Comparison of ENCODE assay signal across 8 cellular contexts in genomic region chr1:229342305-229342901, GRCh38. TPM values are rescaled to one million over a fixed set of nuclear protein-coding genes. Genes with fewer than 3 reads are reported as not detected.
A peak's percentile ranks its signal among the peaks of the same experiment; 100 is the strongest.
DNase-seq lines count a peak whose midpoint lies in the region; ATAC-seq and TF ChIP-seq lines count a peak whose summit lies in the region.

No MANE protein-coding gene starts in this region.

- TF ChIP-seq CTCF in KMS-11 (conservative IDR thresholded peaks at IDR 0.05; ENCODE audit: low read depth, low read length) = no peak
- TF ChIP-seq CTCF in RWPE2 (IDR thresholded peaks at IDR 0.05; ENCODE audit: poor library complexity, severe bottlenecking) = no peak
- no peak for TF ChIP-seq CTCF in foreskin fibroblast (IDR thresholded peaks at IDR 0.05; ENCODE audit: low read depth, low read length)
- no peak for TF ChIP-seq CTCF in neural progenitor cell (IDR thresholded peaks at IDR 0.05)

- no peaks in the 10 kb centered on the region for H3K9me3 ChIP-seq in RWPE2 (ENCODE audit: severe bottlenecking)
- no peaks in the 10 kb centered on the region for H3K9me3 ChIP-seq in neural progenitor cell (ENCODE audit: low read depth)

- H4K20me1 ChIP-seq in KMS-11 (ENCODE audit: insufficient read depth) (no peaks in the 10 kb centered on the region), neural progenitor cell (ENCODE audit: low read depth) (peaks cover 38% of the 10 kb centered on the region)

- H3F3A ChIP-seq in neural progenitor cell (ENCODE audit: low read depth) = peaks cover 34% of the 10 kb centered on the region

- peaks cover 13% of the 10 kb centered on the region for H3K27me3 Mint-ChIP-seq in neural progenitor cell (ENCODE audit: insufficient read depth, low read depth)

- H3K4me1 Mint-ChIP-seq in neural progenitor cell = peaks cover 28% of the 10 kb centered on the region

- no peaks in the 10 kb centered on the region for H3K36me3 ChIP-seq in KMS-11 (ENCODE audit: insufficient read depth)
- H3K36me3 ChIP-seq in RWPE2 (ENCODE audit: low read depth) = no peaks in the 10 kb centered on the region
- H3K36me3 ChIP-seq in neural progenitor cell = no peaks in the 10 kb centered on the region

- H3K27ac Mint-ChIP-seq in neural progenitor cell = no peak overlapping the region

- DNase-seq in EH (ENCODE audit: low read depth) (peak; percentile 78), RWPE2 (ENCODE audit: low spot score) (peak; percentile 55), activated gamma-delta T cell (lab: John Stamatoyannopoulos, UW) (peak; percentile 77), foreskin fibroblast (peak; percentile 62 to 87), neural progenitor cell (ENCODE audit: low spot score) (peak; percentile 95), stromal cell of bone marrow (ENCODE audit: low read depth) (peak; percentile 42)

- H3K79me2 ChIP-seq in KMS-11 (ENCODE audit: insufficient read depth, low read depth) (no peaks in the 10 kb centered on the region), neural progenitor cell (ENCODE audit: low read depth) (peaks cover 39% of the 10 kb centered on the region)

- H3K27me3 ChIP-seq in KMS-11 (ENCODE audit: insufficient read depth, low read depth) (peaks cover 6% of the 10 kb centered on the region), RWPE2 (ENCODE audit: insufficient read depth, poor library complexity, severe bottlenecking) (no peaks in the 10 kb centered on the region), neural progenitor cell (peaks cover 21% of the 10 kb centered on the region)

- ATAC-seq in GM21786 (IDR thresholded peaks at IDR 0.05; ENCODE audit: unreplicated experiment) (peak; percentile 70), RWPE2 (ENCODE audit: low read depth) (peak; percentile 78)

- H3K4me3 ChIP-seq in KMS-11 (IDR thresholded peaks at IDR 0.05; ENCODE audit: insufficient read depth, low read depth, low read length) (peak overlapping the region; percentile 75), RWPE2 (ENCODE audit: severe bottlenecking) (peak overlapping the region; percentile 89), foreskin fibroblast (ENCODE audit: low read depth in 1 of 2, low read length in 2 of 2) (peak overlapping the region; percentile 55 to 70), neural progenitor cell (peak overlapping the region; percentile 88)

- H2AFZ ChIP-seq in KMS-11 (ENCODE audit: low read depth) (peak overlapping the region; percentile 87), neural progenitor cell (replicated peaks) (peak overlapping the region; percentile 75)

- H3K36me3 Mint-ChIP-seq in neural progenitor cell = peaks cover 2% of the 10 kb centered on the region

- H3K4me1 ChIP-seq in KMS-11 (ENCODE audit: low read depth, poor library complexity, severe bottlenecking) = peaks cover 31% of the 10 kb centered on the region
- no peaks in the 10 kb centered on the region for H3K4me1 ChIP-seq in RWPE2 (ENCODE audit: insufficient read depth, poor library complexity, severe bottlenecking)
- peaks cover 20% of the 10 kb centered on the region for H3K4me1 ChIP-seq in neural progenitor cell

- peak overlapping the region; percentile 96 for H3K4me2 ChIP-seq in KMS-11
- peak overlapping the region; percentile 95 for H3K4me2 ChIP-seq in neural progenitor cell

- H3K9ac ChIP-seq in KMS-11 (peak overlapping the region; percentile 56; the same call in 1 of the 2 replicates), neural progenitor cell (no peak overlapping the region)

- H3K27ac ChIP-seq in KMS-11 (peak overlapping the region; percentile 37; the same call in 1 of the 2 replicates), RWPE2 (ENCODE audit: poor library complexity, severe bottlenecking) (peak overlapping the region; percentile 43), neural progenitor cell (peak overlapping the region; percentile 83)

- peak overlapping the region; percentile 83 for H3K4me3 Mint-ChIP-seq in neural progenitor cell

- H3K9me3 Mint-ChIP-seq in neural progenitor cell = peaks cover 5% of the 10 kb centered on the region

RNA-seq across cellular contexts. Expression of gene CCSAP, which starts 0.4 kb away (rescaled TPM):
- 19.6 and 34.4 TPM in 2 replicates for total RNA-seq in neural progenitor cell (ENCODE audit: low replicate concordance)

Comparison
In these comparisons a context has a peak if more than half of its experiments do, and no peak if none do; other contexts are left out.
1. Peak in every context shown above with its lines: DNase-seq, ATAC-seq, H3K4me3 ChIP-seq and H3K27ac ChIP-seq.
2. DNase-seq: peak in every context shown above with its lines; median percentile 95 in neural progenitor cell; 78 in EH; 77 in activated gamma-delta T cell; 74 in foreskin fibroblast; 55 in RWPE2; 42 in stromal cell of bone marrow.